15 cellular contexts compared by ENCODE assay signal in genomic region chr17:82888583-82889495, GRCh38. TPM values are rescaled to one million over a fixed set of nuclear protein-coding genes. Genes with fewer than 3 reads are reported as not detected.
DNase-seq lines count a peak whose midpoint lies in the region; ATAC-seq, FAIRE-seq and TF ChIP-seq lines count a peak whose summit lies in the region.
"Had no signal": no experiment of that assay in that cellular context is flagged by ENCODE, and none has a peak within 500 bp of the region (broad histone marks: within the 10 kb centered on the region; RNA-seq: fewer than 3 reads in every experiment).

No MANE protein-coding gene starts in this region.

- no peaks in the 10 kb centered on the region for H3K27me3 ChIP-seq in MG63
- no peaks in the 10 kb centered on the region for H3K27me3 ChIP-seq in esophagus squamous epithelium
- H3K27me3 ChIP-seq in pancreas, result no peaks in the 10 kb centered on the region
- H3K27me3 ChIP-seq in MM.1S (replicated peaks; ENCODE audit: insufficient read depth, low read length), result no peaks in the 10 kb centered on the region
- H3K27me3 ChIP-seq: tibial artery had no signal

- no peak overlapping the region for H3K9ac ChIP-seq in MM.1S (ENCODE audit: low read length)

- no peak for FAIRE-seq in pancreas (lab: Jason Lieb, UNC)

- peaks cover 15% of the 10 kb centered on the region for H3K36me3 ChIP-seq in MG63
- H3K36me3 ChIP-seq in esophagus squamous epithelium, result peaks cover 0 to 47% (median 0%) of the 10 kb centered on the region in 3 donors
- H3K36me3 ChIP-seq in pancreas, result no peaks in the 10 kb centered on the region
- H3K36me3 ChIP-seq in MM.1S (replicated peaks; ENCODE audit: insufficient read depth, low read length), result no peaks in the 10 kb centered on the region

- no peak overlapping the region for H2AFZ ChIP-seq in MM.1S (ENCODE audit: low read length)

- TF ChIP-seq CTCF in C4-2B (conservative IDR thresholded peaks at IDR 0.05) (no peak), esophagus squamous epithelium (IDR thresholded peaks at IDR 0.05) (no peak), pancreas (IDR thresholded peaks at IDR 0.05) (no peak), MM.1S (IDR thresholded peaks at IDR 0.05; ENCODE audit: low read length) (no peak)

- no peak overlapping the region for H3K4me3 ChIP-seq in MG63
- no peak overlapping the region for H3K4me3 ChIP-seq in esophagus squamous epithelium
- H3K4me3 ChIP-seq in pancreas, result no peak overlapping the region
- H3K4me3 ChIP-seq in MM.1S (ENCODE audit: low read length), result no peak overlapping the region
- H3K4me3 ChIP-seq: tibial artery had no signal

- H4K20me1 ChIP-seq in MM.1S (ENCODE audit: insufficient read depth, low read length), result no peaks in the 10 kb centered on the region

- peak overlapping the region; percentile 99 for H3K27ac ChIP-seq in C4-2B
- peak overlapping the region; percentile 86 to 95 (median 88) for H3K27ac ChIP-seq in esophagus squamous epithelium
- peak overlapping the region; percentile 90 to 96 (median 94) for H3K27ac ChIP-seq in pancreas
- no peak overlapping the region for H3K27ac ChIP-seq in MM.1S (ENCODE audit: low read length)
- H3K27ac ChIP-seq: tibial artery had no signal

- H3K4me1 ChIP-seq in esophagus squamous epithelium (peaks cover 30 to 83% (median 33%) of the 10 kb centered on the region in 3 donors), pancreas (peaks cover 31 to 52% (median 46%) of the 10 kb centered on the region in 3 donors), MM.1S (ENCODE audit: low read length) (no peaks in the 10 kb centered on the region)

- 76 to 90% methylated on average over 2 to 7 of the region's 30 CpGs for WGBS in esophagus squamous epithelium, 2 donors
- WGBS in pancreas, 2 donors, result 31 to 36% methylated on average over 29 to 30 of the region's 30 CpGs

- H3K9me2 ChIP-seq in MM.1S (replicated peaks; ENCODE audit: insufficient read depth, low read length), result no peaks in the 10 kb centered on the region

- no peaks in the 10 kb centered on the region for H3F3A ChIP-seq in MM.1S (ENCODE audit: insufficient read depth, low read length)

- ATAC-seq in pancreas (peak; percentile 82 to 86 (median 84)), GM18909 (IDR thresholded peaks at IDR 0.05; ENCODE audit: poor library complexity, unreplicated experiment) (no peak)

- H3K9me3 ChIP-seq in MG63, result no peaks in the 10 kb centered on the region
- H3K9me3 ChIP-seq in esophagus squamous epithelium, result no peaks in the 10 kb centered on the region
- H3K9me3 ChIP-seq in pancreas, result no peaks in the 10 kb centered on the region
- no peaks in the 10 kb centered on the region for H3K9me3 ChIP-seq in MM.1S (replicated peaks; ENCODE audit: insufficient read depth, low read length)
- H3K9me3 ChIP-seq: tibial artery had no signal

- H3K4me2 ChIP-seq in MM.1S (ENCODE audit: low read depth, low read length), result no peak overlapping the region

- no peaks in the 10 kb centered on the region for H3K79me2 ChIP-seq in MM.1S (ENCODE audit: low read length)

- intact Hi-C loops in esophagus squamous epithelium (cut with DNase I) (no loop called here), pancreas (cut with DNase I) (no loop called here)

- DNase-seq in MG63, result peak; percentile 40
- DNase-seq in esophagus squamous epithelium (lab: John Stamatoyannopoulos, UW), result no peak
- peak; percentile 83 to 94 (median 90) for DNase-seq in pancreas
- no peak for DNase-seq in MM.1S
- no peak for DNase-seq in activated CD8-positive, alpha-beta memory T cell treated with anti-CD3 and anti-CD28 coated beads for 24 hours
- no peak for DNase-seq in HK-2 (ENCODE audit: unreplicated experiment)
- DNase-seq: activated B cell treated with CpG ODN at 0.5 μM for 24 hours, kidney glomerular epithelial cell, tibial artery had no signal

- no peak for TF ChIP-seq POLR2A in esophagus squamous epithelium (IDR thresholded peaks at IDR 0.05)

RNA-seq across cellular contexts. Expression of gene ZNF750, which starts 49.0 kb away (rescaled TPM):
- not detected in 2 replicates for total RNA-seq in MG63 (2014; rRNA removed; shearing (Covaris generic); ENCODE audit: low replicate concordance)
- 100 to 1,000 TPM in 2 of 4 donors, 10 to 100 TPM in 2; 55.4 to 253 (median 96.8) TPM for total RNA-seq in esophagus squamous epithelium
- not detected for total RNA-seq in pancreas
- polyA plus RNA-seq in pancreas, result under 1 TPM; 0.02 to 0.08 TPM
- total RNA-seq: activated B cell treated with CpG ODN at 0.5 μM for 24 hours; activated T-helper 2 cell treated with anti-CD3 and anti-CD28 coated beads, Interferon-gamma antibody, Interleukin-2, Interleukin-4, amounts not matched to agents 10 μg/mL and 5 μg/mL and 100 μg/mL, durations not matched to agents 14 hours and 24 hours and 36 hours; H4; posterior vena cava had no signal
- polyA plus RNA-seq: BJ had no signal

Comparison
In these comparisons a context has a peak if more than half of its experiments do, and no peak if none do; other contexts are left out.
1. DNase-seq: peak in MG63 (single experiment) and pancreas (6 of 6); none in esophagus squamous epithelium (single experiment), MM.1S (single experiment), activated CD8-positive, alpha-beta memory T cell treated with anti-CD3 and anti-CD28 coated beads for 24 hours (single experiment) and HK-2 (single experiment).
2. RNA of gene ZNF750, which starts 49.0 kb away (total RNA-seq): 55.4 to 253 TPM in esophagus squamous epithelium; not detected in MG63 and not detected in pancreas; every median in the first group is over 10 times any median in the second.